Comparison of ENCODE assay signal across 10 cellular contexts in the genomic region with DNA sequence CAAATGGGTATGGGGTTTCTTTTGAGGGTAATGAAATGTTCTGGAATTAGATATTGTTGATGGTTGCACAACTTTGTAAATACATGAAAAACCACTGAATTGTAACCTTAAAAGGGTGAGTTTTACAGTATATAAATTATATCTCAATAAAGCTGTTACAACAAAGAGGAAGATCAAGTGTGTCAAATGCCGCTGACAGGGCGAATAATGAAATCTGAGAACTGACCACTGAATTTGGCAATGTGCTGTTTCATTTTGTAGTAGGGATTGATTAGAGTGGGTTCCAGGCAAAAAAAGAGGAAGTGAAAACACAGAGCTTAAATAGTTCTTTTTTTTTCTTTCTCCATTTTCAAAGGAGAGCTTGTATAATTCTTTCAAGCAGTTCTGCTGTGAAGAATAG.
DNase-seq lines count a peak whose midpoint lies in the region; ATAC-seq lines count a peak whose summit lies in the region.
"Had no signal": no experiment of that assay in that cellular context is flagged by ENCODE, and none has a peak within 500 bp of the region (broad histone marks: within the 10 kb centered on the region; RNA-seq: fewer than 3 reads in every experiment).

No MANE protein-coding gene starts in this region.

- H3K4me1 Mint-ChIP-seq in activated T-cell treated with anti-CD3 and anti-CD28 coated beads, Interleukin-2, amount 50 U/mL, for 4 hours (ENCODE audit: low read depth): no peaks in the 10 kb centered on the region

- H3K9me3 ChIP-seq in muscle layer of duodenum (ENCODE audit: control insufficient read depth in 1 of 2, low read length in 2 of 2): no peaks in the 10 kb centered on the region
- H3K9me3 ChIP-seq: adrenal gland had no signal

- no peaks in the 10 kb centered on the region for H3K36me3 Mint-ChIP-seq in activated T-cell treated with anti-CD3 and anti-CD28 coated beads, Interleukin-2, amount 50 U/mL, for 4 hours (ENCODE audit: insufficient read depth)

- DNase-seq in NOMO-1 treated with dmso at 0.1 percent for 144 hours (lab: John Stamatoyannopoulos, UW; ENCODE audit: unreplicated experiment): peak; percentile 86
- no peak for DNase-seq in NCI-H146 treated with DMSO at 0.1 percent for 48 hours (lab: John Stamatoyannopoulos, UW; ENCODE audit: unreplicated experiment)
- DNase-seq in activated T-cell treated with anti-CD3 and anti-CD28 coated beads, Interleukin-2, amount 50 U/mL, for 4 hours: no peak
- DNase-seq in NCI-H1436 treated with DMSO at 0.1 percent for 48 hours (lab: John Stamatoyannopoulos, UW): no peak
- DNase-seq in NCI-H1105 treated with DMSO at 0.1 percent for 48 hours (lab: John Stamatoyannopoulos, UW): no peak

- peak; percentile 96 for ATAC-seq in GM18909 (IDR thresholded peaks at IDR 0.05; ENCODE audit: poor library complexity, unreplicated experiment)
- peak; percentile 94 for ATAC-seq in HG02885 (IDR thresholded peaks at IDR 0.05; ENCODE audit: poor library complexity, unreplicated experiment)
- no peak for ATAC-seq in activated T-cell treated with anti-CD3 and anti-CD28 coated beads, Interleukin-2, amount 50 U/mL, for 4 hours
- ATAC-seq: Panc1 had no signal

- H3K4me3 Mint-ChIP-seq in activated T-cell treated with anti-CD3 and anti-CD28 coated beads, Interleukin-2, amount 50 U/mL, for 4 hours: no peak overlapping the region

- H3K4me3 ChIP-seq in muscle layer of duodenum (ENCODE audit: low read depth in 1 of 2, low read length in 2 of 2): no peak overlapping the region
- H3K4me3 ChIP-seq: adrenal gland had no signal

- H3K36me3 ChIP-seq in muscle layer of duodenum (ENCODE audit: control insufficient read depth in 1 of 2, insufficient read depth in 2 of 2, low read length in 2 of 2): no peaks in the 10 kb centered on the region
- H3K36me3 ChIP-seq: adrenal gland had no signal

- peak overlapping the region; percentile 1 for H3K27ac ChIP-seq in muscle layer of duodenum (ENCODE audit: low read length)

- peaks cover 4 to 10% of the 10 kb centered on the region in 2 donors for H3K4me1 ChIP-seq in muscle layer of duodenum (ENCODE audit: control insufficient read depth in 1 of 2, insufficient read depth in 2 of 2, low read length in 2 of 2)

- H3K27me3 Mint-ChIP-seq in activated T-cell treated with anti-CD3 and anti-CD28 coated beads, Interleukin-2, amount 50 U/mL, for 4 hours (ENCODE audit: low read depth): no peaks in the 10 kb centered on the region

- H3K27me3 ChIP-seq in muscle layer of duodenum (ENCODE audit: low read depth, low read length): no peaks in the 10 kb centered on the region
- H3K27me3 ChIP-seq: adrenal gland had no signal

- no peaks in the 10 kb centered on the region for H3K9me3 Mint-ChIP-seq in activated T-cell treated with anti-CD3 and anti-CD28 coated beads, Interleukin-2, amount 50 U/mL, for 4 hours

Comparison
In these comparisons a context has a peak if more than half of its experiments do, and no peak if none do; other contexts are left out.
1. ATAC-seq: peak in GM18909 (single experiment) and HG02885 (single experiment); none in activated T-cell treated with anti-CD3 and anti-CD28 coated beads, Interleukin-2, amount 50 U/mL, for 4 hours (0 of 2).